Comparison of ENCODE assay signal across 10 cellular contexts in the genomic region with DNA sequence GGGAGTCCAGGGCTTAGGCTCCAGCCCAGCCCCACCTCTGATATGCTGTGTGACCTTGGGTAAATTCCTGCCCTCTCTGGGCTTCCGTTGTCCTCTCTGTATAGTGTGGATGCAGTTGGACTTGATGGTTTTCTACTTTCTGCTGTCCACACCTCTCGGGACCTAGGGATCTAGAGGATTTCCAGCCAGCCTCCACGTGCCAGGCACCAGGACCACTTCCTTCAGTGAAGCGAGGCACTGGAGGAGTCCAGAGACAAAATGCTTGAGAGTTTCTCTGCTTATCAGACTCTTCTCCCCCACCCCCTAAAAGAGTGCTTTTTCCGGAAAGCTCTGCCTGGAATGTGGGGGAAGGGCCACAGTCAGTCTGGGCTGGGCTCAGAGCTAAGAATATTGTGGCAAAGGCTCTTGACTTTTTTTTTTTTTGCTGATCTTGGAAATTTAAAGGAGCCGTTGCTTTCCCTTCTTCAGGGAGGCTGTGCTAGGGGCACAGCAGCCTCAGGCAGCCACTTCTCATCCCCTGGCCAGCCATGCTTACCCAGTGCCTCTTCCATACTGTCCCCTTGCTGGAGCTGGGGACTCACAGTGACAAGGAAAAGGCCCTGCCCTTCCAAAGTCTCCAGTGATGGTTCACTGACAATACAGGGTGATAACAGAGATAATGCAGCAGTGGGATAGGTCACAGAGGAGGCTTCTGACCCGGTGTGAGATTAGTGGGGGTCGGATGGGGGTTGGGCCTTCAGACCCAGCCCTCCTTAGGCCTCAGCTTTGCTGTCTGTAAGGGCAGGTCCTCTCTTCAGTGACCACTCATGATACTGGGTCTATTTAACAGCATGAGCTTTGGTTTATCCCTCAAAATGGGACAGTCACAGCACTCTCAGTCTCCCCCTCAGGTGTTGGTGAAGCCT. TPM values are rescaled to one million over a fixed set of nuclear protein-coding genes. Genes with fewer than 3 reads are reported as not detected.
DNase-seq lines count a peak whose midpoint lies in the region; ATAC-seq and TF ChIP-seq lines count a peak whose summit lies in the region.
"Had no signal": no experiment of that assay in that cellular context is flagged by ENCODE, and none has a peak within 500 bp of the region (broad histone marks: within the 10 kb centered on the region; RNA-seq: fewer than 3 reads in every experiment).

No MANE protein-coding gene starts in this region.

- BruUV-seq in A673 (replicated peaks; lab: Mats Ljungman, UMichigan): no TSS peak
- no TSS peak for BruUV-seq in Panc1 (replicated peaks; lab: Mats Ljungman, UMichigan)

- H3K4me1 ChIP-seq in A673 (ENCODE audit: insufficient read depth, low read length, poor library complexity, severe bottlenecking): peaks cover 64% of the 10 kb centered on the region
- peaks cover 36% of the 10 kb centered on the region for H3K4me1 ChIP-seq in Panc1 (ENCODE audit: control insufficient read depth, insufficient read depth, low read length)

- DNase-seq in A673 (ENCODE audit: low spot score): peak; percentile 71
- no peak for DNase-seq in Panc1 (ENCODE audit: low read depth, low spot score)
- peak; percentile 45 to 48 for DNase-seq in erythroblast (lab: John Stamatoyannopoulos, UW)
- DNase-seq in nephron progenitor cell: no peak
- no peak for DNase-seq in NCI-H446 treated with DMSO at 0.1 percent for 48 hours (lab: John Stamatoyannopoulos, UW)
- no peak for DNase-seq in NCI-H1417 (lab: John Stamatoyannopoulos, UW)
- no peak for DNase-seq in stimulated activated CD4-positive, alpha-beta T cell treated with anti-CD3 and anti-CD28 coated beads, Interleukin-4, amount 100 ng/mL, for 1 hour

- H3K4me3 ChIP-seq in A673 (ENCODE audit: low read depth, low read length, poor library complexity, severe bottlenecking) (no peak overlapping the region), Panc1 (ENCODE audit: low read depth in 2 of 2, low read length in 2 of 2) (no peak overlapping the region)
- H3K4me3 ChIP-seq: BLaER1 had no signal

- in situ Hi-C loops in Panc1 (cut with HindIII; ENCODE audit: low pct_unique_long_range_greater_than_20kb, low sequenced_read_pairs): no loop called here

- no peaks in the 10 kb centered on the region for H3K36me3 Mint-ChIP-seq in nephron progenitor cell (ENCODE audit: low read depth)

- POLR2A ChIA-PET in A673 (lab: Charles Lee; ENCODE audit: low non-redundant PET): interaction anchor here (0.6 kb wide), 1 partner anchor 96 kb away, joined by 6 read pairs; no protein-coding TSS in a partner anchor
- POLR2A ChIA-PET in Panc1 (lab: Charles Lee): interaction anchor here (0.7 kb wide), 1 partner anchor 15 kb away, joined by 5 read pairs; no protein-coding TSS in a partner anchor

- H3K4me1 Mint-ChIP-seq in nephron progenitor cell: peaks cover 90% of the 10 kb centered on the region

- H3K27me3 Mint-ChIP-seq in nephron progenitor cell (ENCODE audit: low read depth, poor library complexity): peaks cover 10% of the 10 kb centered on the region

- intact Hi-C loops in A673 (cut with micrococcal nuclease; ENCODE audit: unreplicated experiment) (no loop called here), Panc1 (cut with micrococcal nuclease; ENCODE audit: unreplicated experiment) (no loop called here)

- H3K9me3 Mint-ChIP-seq in nephron progenitor cell: no peaks in the 10 kb centered on the region

- no peaks in the 10 kb centered on the region for H3K9me3 ChIP-seq in A673 (ENCODE audit: low read depth, low read length, poor library complexity, severe bottlenecking)
- no peaks in the 10 kb centered on the region for H3K9me3 ChIP-seq in Panc1 (ENCODE audit: control insufficient read depth, insufficient read depth, low read depth, low read length)
- H3K9me3 ChIP-seq: BLaER1 had no signal

- CTCF ChIA-PET in A673 (lab: Charles Lee) (interaction anchor here (0.6 to 0.7 kb wide), 2 partner anchors 15 to 117 kb away, joined by 3 to 5 read pairs; no protein-coding TSS in a partner anchor), Panc1 (lab: Charles Lee) (interaction anchor here (0.6 to 1.1 kb wide), 3 partner anchors 10 to 449 kb away, joined by 3 read pairs; no protein-coding TSS in a partner anchor)

- TF ChIP-seq CTCF in A673 (conservative IDR thresholded peaks at IDR 0.05; ENCODE audit: low read depth, low read length): no peak
- no peak for TF ChIP-seq CTCF in Panc1 (IDR thresholded peaks at IDR 0.05)
- no peak for TF ChIP-seq CTCF in nephron progenitor cell (IDR thresholded peaks at IDR 0.05)

- H3K27me3 ChIP-seq in A673 (replicated peaks; ENCODE audit: insufficient read depth, low read depth, low read length, poor library complexity) (no peaks in the 10 kb centered on the region), Panc1 (ENCODE audit: control insufficient read depth, insufficient read depth, low read length) (no peaks in the 10 kb centered on the region)
- H3K27me3 ChIP-seq: BLaER1 had no signal

- H3K27ac ChIP-seq in A673 (ENCODE audit: low read depth, low read length, poor library complexity, severe bottlenecking) (peak overlapping the region; percentile 73), Panc1 (ENCODE audit: low read length) (peak overlapping the region; percentile 20; the same call in 1 of the 2 replicates)
- H3K27ac ChIP-seq: BLaER1 had no signal

- ATAC-seq in Panc1 (no peak), GM18520 (IDR thresholded peaks at IDR 0.05; ENCODE audit: unreplicated experiment) (no peak)
- ATAC-seq: HCT116 had no signal

- no peak for TF ChIP-seq POLR2A in erythroblast (IDR thresholded peaks at IDR 0.05; ENCODE audit: low read length)

- peak overlapping the region; percentile 67 for H3K4me3 Mint-ChIP-seq in nephron progenitor cell

- H3K36me3 ChIP-seq in A673 (ENCODE audit: insufficient read depth, low read length, poor library complexity, severe bottlenecking) (no peaks in the 10 kb centered on the region), Panc1 (ENCODE audit: control insufficient read depth, insufficient read depth, low read length) (peaks cover 3% of the 10 kb centered on the region; the same call in 1 of the 2 replicates)
- H3K36me3 ChIP-seq: BLaER1 had no signal

- peak overlapping the region; percentile 90 for H3K27ac Mint-ChIP-seq in nephron progenitor cell

RNA-seq across cellular contexts. Expression of a gene that starts 2.9 kb away (rescaled TPM):
- 264 and 268 TPM in 2 replicates for total RNA-seq in A673 (2021)
- total RNA-seq in Panc1 (2021; ENCODE audit: unreplicated experiment): 89.8 TPM
- 268 TPM for polyA plus RNA-seq in Panc1 (2012; ENCODE audit: insufficient read length)

RNA-seq across cellular contexts. Expression of a gene that starts 33.5 kb away (rescaled TPM):
- 1.4 and 3.5 TPM in 2 replicates for total RNA-seq in A673 (2021)
- 6.0 TPM for total RNA-seq in Panc1 (2021; ENCODE audit: unreplicated experiment)
- polyA plus RNA-seq in Panc1 (2012; ENCODE audit: insufficient read length): 7.3 TPM

Comparison
In these comparisons a context has a peak if more than half of its experiments do, and no peak if none do; other contexts are left out.
1. DNase-seq: peak in A673 (single experiment) and erythroblast (2 of 2); none in Panc1 (single experiment), nephron progenitor cell (single experiment), NCI-H446 treated with DMSO at 0.1 percent for 48 hours (single experiment), NCI-H1417 (0 of 3) and stimulated activated CD4-positive, alpha-beta T cell treated with anti-CD3 and anti-CD28 coated beads, Interleukin-4, amount 100 ng/mL, for 1 hour (single experiment).